19 cellular contexts compared by ENCODE assay signal in the genomic region with DNA sequence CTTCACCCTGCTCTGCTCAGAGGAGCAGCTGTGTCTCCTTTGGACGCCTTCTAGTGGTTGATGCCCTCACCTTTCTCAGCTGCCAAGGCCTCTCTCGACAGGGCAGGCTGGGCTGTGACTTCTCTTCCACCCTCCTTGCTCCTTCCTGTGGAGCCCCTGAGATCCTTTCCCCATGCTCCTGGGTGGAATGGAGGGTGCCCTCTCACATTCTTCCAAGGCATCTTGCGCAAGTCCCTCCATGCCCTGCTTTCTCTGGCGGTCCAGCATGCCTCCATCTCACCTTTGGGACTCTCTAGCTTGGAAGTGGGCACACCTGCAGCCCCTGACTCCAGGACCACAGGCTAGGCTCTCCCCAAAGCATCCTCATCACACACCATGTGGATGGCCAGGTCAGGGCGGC.
"Had no signal": no experiment of that assay in that cellular context is flagged by ENCODE, and none has a peak within 500 bp of the region (broad histone marks: within the 10 kb centered on the region; RNA-seq: fewer than 3 reads in every experiment).

No MANE protein-coding gene starts in this region.

- H3K27ac Mint-ChIP-seq: neural progenitor cell; stimulated activated naive B cell treated with anti-CD40 and anti-IgM and Interleukin-4, amounts not matched to agents 10 μg/mL and 1 μg/mL and 100 μg/mL, for 72 hours; stimulated activated naive CD8-positive, alpha-beta T cell treated with anti-CD3 and anti-CD28 coated beads, Interleukin-15, amount 100 ng/mL, for 72 hours had no signal

- DNase-seq: dermis blood vessel endothelial cell; esophagus squamous epithelium; foreskin fibroblast; glutamatergic neuron; islet precursor cell; mammary epithelial cell; naive thymus-derived CD4-positive, alpha-beta T cell; nucleus accumbens; ovary; right cardiac atrium; stimulated activated CD4-positive, alpha-beta T cell treated with anti-CD3 and anti-CD28 coated beads, Interleukin-2, amount 100 ng/mL, for 48 hours; stimulated activated CD8-positive, alpha-beta memory T cell treated with anti-CD3 and anti-CD28 coated beads, Interleukin-4, amount 100 ng/mL, for 48 hours; stimulated activated naive B cell treated with anti-CD40 and anti-IgM and Interleukin-4, amounts not matched to agents 10 μg/mL and 1 μg/mL and 100 μg/mL, for 72 hours; stimulated activated naive CD8-positive, alpha-beta T cell treated with anti-CD3 and anti-CD28 coated beads, Interleukin-15, amount 100 ng/mL, for 72 hours; testis; upper lobe of right lung had no signal

- H3K4me3 Mint-ChIP-seq: naive thymus-derived CD4-positive, alpha-beta T cell; neural progenitor cell; stimulated activated naive B cell treated with anti-CD40 and anti-IgM and Interleukin-4, amounts not matched to agents 10 μg/mL and 1 μg/mL and 100 μg/mL, for 72 hours; stimulated activated naive CD8-positive, alpha-beta T cell treated with anti-CD3 and anti-CD28 coated beads, Interleukin-15, amount 100 ng/mL, for 72 hours had no signal

- H3K27me3 Mint-ChIP-seq: naive thymus-derived CD4-positive, alpha-beta T cell; stimulated activated naive B cell treated with anti-CD40 and anti-IgM and Interleukin-4, amounts not matched to agents 10 μg/mL and 1 μg/mL and 100 μg/mL, for 72 hours; stimulated activated naive CD8-positive, alpha-beta T cell treated with anti-CD3 and anti-CD28 coated beads, Interleukin-15, amount 100 ng/mL, for 72 hours had no signal

- H3K9me3 Mint-ChIP-seq: naive thymus-derived CD4-positive, alpha-beta T cell; neural progenitor cell; stimulated activated naive B cell treated with anti-CD40 and anti-IgM and Interleukin-4, amounts not matched to agents 10 μg/mL and 1 μg/mL and 100 μg/mL, for 72 hours; stimulated activated naive CD8-positive, alpha-beta T cell treated with anti-CD3 and anti-CD28 coated beads, Interleukin-15, amount 100 ng/mL, for 72 hours had no signal

- H3K36me3 Mint-ChIP-seq: neural progenitor cell had no signal

- ATAC-seq: gastroesophageal sphincter; left lobe of liver; naive thymus-derived CD4-positive, alpha-beta T cell; right cardiac atrium; stimulated activated naive B cell treated with anti-CD40 and anti-IgM and Interleukin-4, amounts not matched to agents 10 μg/mL and 1 μg/mL and 100 μg/mL, for 72 hours; stimulated activated naive CD8-positive, alpha-beta T cell treated with anti-CD3 and anti-CD28 coated beads, Interleukin-15, amount 100 ng/mL, for 72 hours had no signal
